26 cellular contexts compared by ENCODE assay signal in genomic region chr10:77117501-77117900, GRCh38.
"Had no signal": no experiment of that assay in that cellular context is flagged by ENCODE, and none has a peak within 500 bp of the region (broad histone marks: within the 10 kb centered on the region; RNA-seq: fewer than 3 reads in every experiment).

No MANE protein-coding gene starts in this region.

- DNase-seq: activated B cell treated with CpG ODN at 0.5 μM for 24 hours; activated CD4-positive, alpha-beta T cell treated with anti-CD3 and anti-CD28 coated beads for 48 hours; activated CD4-positive, alpha-beta T cell treated with anti-CD3 and anti-CD28 coated beads, Interleukin-2, amount 50 U/mL, for 1 hour; activated CD4-positive, alpha-beta T cell treated with anti-CD3 and anti-CD28 coated beads, Interleukin-2, amount 50 U/mL, for 48 hours; activated CD8-positive, alpha-beta memory T cell treated with anti-CD3 and anti-CD28 coated beads for 24 hours; activated CD8-positive, alpha-beta T cell treated with anti-CD3 and anti-CD28 coated beads for 36 hours; activated effector memory CD4-positive, alpha-beta T cell treated with Interleukin-2 at 50 U/mL for 16 hours; activated gamma-delta T cell treated with Interleukin-2 at 50 U/mL for 16 hours; activated naive CD4-positive, alpha-beta T cell treated with anti-CD3 and anti-CD28 coated beads, Interleukin-2, amount 50 U/mL, for 16 hours; activated naive CD4-positive, alpha-beta T cell treated with Interleukin-2 at 50 U/mL for 16 hours; activated T-cell treated with anti-CD3 and anti-CD28 coated beads, Interleukin-2, amount 50 U/mL, for 4 hours; amniotic stem cell; anterior cingulate cortex; brain microvascular endothelial cell; caudate nucleus; cortex of kidney; dermis blood vessel endothelial cell; effector CD4-positive, alpha-beta T cell; esophagus squamous epithelium; foreskin melanocyte; head of caudate nucleus; T-helper 9 cell; WERI-Rb-1 had no signal

- H3K4me3 ChIP-seq: esophagus squamous epithelium, gastroesophageal sphincter had no signal

- H3K9me3 ChIP-seq: esophagus squamous epithelium, gastroesophageal sphincter had no signal

- H3K36me3 ChIP-seq: brain microvascular endothelial cell, esophagus squamous epithelium, gastroesophageal sphincter, WERI-Rb-1 had no signal

- H3K27ac ChIP-seq: brain microvascular endothelial cell, epithelial cell of prostate, esophagus squamous epithelium, gastroesophageal sphincter, WERI-Rb-1 had no signal

- ATAC-seq: activated CD4-positive, CD25-positive, alpha-beta regulatory T cell treated with anti-CD3 and anti-CD28 coated beads, Interleukin-2, amount 50 U/mL, for 24 hours; activated CD8-positive, alpha-beta T cell treated with anti-CD3 and anti-CD28 coated beads for 36 hours; activated T-cell treated with anti-CD3 and anti-CD28 coated beads, Interleukin-2, amount 50 U/mL, for 4 hours; gastroesophageal sphincter had no signal

- H3K27me3 ChIP-seq: brain microvascular endothelial cell, esophagus squamous epithelium, gastroesophageal sphincter had no signal
